8 cellular contexts compared by ENCODE assay signal in genomic region chr22:39148727-39149535, GRCh38. TPM values are rescaled to one million over a fixed set of nuclear protein-coding genes. Genes with fewer than 3 reads are reported as not detected.
DNase-seq lines count a peak whose midpoint lies in the region; ATAC-seq lines count a peak whose summit lies in the region.

No MANE protein-coding gene starts in this region.

- DNase-seq in GM19240 (ENCODE audit: insufficient read length, low spot score), result peak; percentile 50
- peak; percentile 77 for DNase-seq in activated CD8-positive, alpha-beta memory T cell treated with anti-CD3 and anti-CD28 coated beads, Interleukin-2, amount 50 U/mL, for 4 hours
- DNase-seq in cardiac septum (ENCODE audit: low spot score), result peak; percentile 67
- DNase-seq in stimulated activated CD4-positive, alpha-beta T cell treated with anti-CD3 and anti-CD28 coated beads, Interleukin-15, amount 100 ng/mL, for 24 hours, result peak; percentile 73
- no peak for DNase-seq in COLO668 (lab: John Stamatoyannopoulos, UW; ENCODE audit: unreplicated experiment)

- intact Hi-C loops in cardiac septum (cut with DNase I), result no loop called here

- no peak for ATAC-seq in HG02642 (IDR thresholded peaks at IDR 0.05; ENCODE audit: poor library complexity, unreplicated experiment)
- ATAC-seq in GM18870 (IDR thresholded peaks at IDR 0.05; ENCODE audit: unreplicated experiment), result no peak
- no peak for ATAC-seq in HG03039 (IDR thresholded peaks at IDR 0.05; ENCODE audit: unreplicated experiment)

RNA-seq across cellular contexts. Expression of gene CBX7, which starts 3.5 kb away (rescaled TPM):
- 89.6 TPM for total RNA-seq in cardiac septum

RNA-seq across cellular contexts. Expression of gene APOBEC3H, which starts 51.9 kb away (rescaled TPM):
- total RNA-seq in cardiac septum, result not detected
